16 cellular contexts compared by ENCODE assay signal in genomic region chr13:33355470-33355869, GRCh38.
A peak's percentile ranks its signal among the peaks of the same experiment; 100 is the strongest.
DNase-seq lines count a peak whose midpoint lies in the region; TF ChIP-seq lines count a peak whose summit lies in the region.
"Had no signal": no experiment of that assay in that cellular context is flagged by ENCODE, and none has a peak within 500 bp of the region (broad histone marks: within the 10 kb centered on the region; RNA-seq: fewer than 3 reads in every experiment).

No MANE protein-coding gene starts in this region.

- H3K27ac Mint-ChIP-seq in CD14-positive monocyte (peak overlapping the region; percentile 85 to 94 (median 92)), nephron progenitor cell (no peak overlapping the region)
- H3K27ac Mint-ChIP-seq: CD8-positive, alpha-beta memory T cell; memory B cell had no signal

- H3K9me3 Mint-ChIP-seq in CD14-positive monocyte (peaks cover 0 to 3% (median 2%) of the 10 kb centered on the region in 7 donors), nephron progenitor cell (peaks cover 10% of the 10 kb centered on the region)

- H3K4me3 Mint-ChIP-seq in CD14-positive monocyte = peak overlapping the region in 1 of 2 donors; percentile 65
- H3K4me3 Mint-ChIP-seq in nephron progenitor cell = no peak overlapping the region
- H3K4me3 Mint-ChIP-seq: CD8-positive, alpha-beta memory T cell; memory B cell had no signal

- intact Hi-C loops in CD14-positive monocyte (cut with micrococcal nuclease) = no loop called here

- H3K4me1 Mint-ChIP-seq in CD14-positive monocyte (peaks cover 53% of the 10 kb centered on the region), nephron progenitor cell (peaks cover 5% of the 10 kb centered on the region)

- H3K36me3 Mint-ChIP-seq in CD14-positive monocyte (peaks cover 0 to 2% of the 10 kb centered on the region in 2 donors), nephron progenitor cell (ENCODE audit: low read depth) (no peaks in the 10 kb centered on the region)

- H3K27me3 Mint-ChIP-seq in CD14-positive monocyte (ENCODE audit: low read depth in 3 of 3) (peaks cover 2 to 3% (median 2%) of the 10 kb centered on the region in 3 donors), nephron progenitor cell (ENCODE audit: low read depth, poor library complexity) (peaks cover 45% of the 10 kb centered on the region)

- DNase-seq in CD14-positive monocyte (ENCODE audit: low spot score) = peak; percentile 60
- DNase-seq in NOMO-1 treated with dmso at 0.1 percent for 144 hours (lab: John Stamatoyannopoulos, UW; ENCODE audit: unreplicated experiment) = peak; percentile 52
- DNase-seq in fibroblast of peridontal ligament (ENCODE audit: extremely low read depth) = peak; percentile 82
- peak; percentile 14 for DNase-seq in putamen (ENCODE audit: low spot score)
- DNase-seq in substantia nigra (lab: John Stamatoyannopoulos, UW) = no peak
- DNase-seq in SW480 (ENCODE audit: low spot score) = no peak
- DNase-seq in NCI-H2227 treated with DMSO at 0.1 percent for 48 hours (lab: John Stamatoyannopoulos, UW) = no peak
- DNase-seq in nephron progenitor cell = no peak
- DNase-seq: activated CD8-positive, alpha-beta memory T cell treated with anti-CD3 and anti-CD28 coated beads, Interleukin-2, amount 50 U/mL, for 4 hours; CD8-positive, alpha-beta memory T cell; Karpas-422; NCI-H345; occipital lobe; stimulated activated CD4-positive, alpha-beta T cell treated with anti-CD3 and anti-CD28 coated beads, Interleukin-2, amount 100 ng/mL, for 24 hours; stimulated activated naive CD4-positive, alpha-beta T cell had no signal

- TF ChIP-seq CTCF in CD14-positive monocyte (IDR thresholded peaks at IDR 0.05) (no peak), nephron progenitor cell (IDR thresholded peaks at IDR 0.05) (no peak)

- H3K27ac ChIP-seq in substantia nigra (ENCODE audit: low read depth, low read length, poor library complexity, severe bottlenecking) = no peak overlapping the region

Comparison
In these comparisons a context has a peak if more than half of its experiments do, and no peak if none do; other contexts are left out.
1. DNase-seq: peak in CD14-positive monocyte (single experiment), NOMO-1 treated with dmso at 0.1 percent for 144 hours (single experiment), fibroblast of peridontal ligament (single experiment) and putamen (single experiment); none in substantia nigra (0 of 49), SW480 (single experiment), NCI-H2227 treated with DMSO at 0.1 percent for 48 hours (single experiment) and nephron progenitor cell (single experiment).